ENCODE assay signal across 8 cellular contexts in the genomic region with DNA sequence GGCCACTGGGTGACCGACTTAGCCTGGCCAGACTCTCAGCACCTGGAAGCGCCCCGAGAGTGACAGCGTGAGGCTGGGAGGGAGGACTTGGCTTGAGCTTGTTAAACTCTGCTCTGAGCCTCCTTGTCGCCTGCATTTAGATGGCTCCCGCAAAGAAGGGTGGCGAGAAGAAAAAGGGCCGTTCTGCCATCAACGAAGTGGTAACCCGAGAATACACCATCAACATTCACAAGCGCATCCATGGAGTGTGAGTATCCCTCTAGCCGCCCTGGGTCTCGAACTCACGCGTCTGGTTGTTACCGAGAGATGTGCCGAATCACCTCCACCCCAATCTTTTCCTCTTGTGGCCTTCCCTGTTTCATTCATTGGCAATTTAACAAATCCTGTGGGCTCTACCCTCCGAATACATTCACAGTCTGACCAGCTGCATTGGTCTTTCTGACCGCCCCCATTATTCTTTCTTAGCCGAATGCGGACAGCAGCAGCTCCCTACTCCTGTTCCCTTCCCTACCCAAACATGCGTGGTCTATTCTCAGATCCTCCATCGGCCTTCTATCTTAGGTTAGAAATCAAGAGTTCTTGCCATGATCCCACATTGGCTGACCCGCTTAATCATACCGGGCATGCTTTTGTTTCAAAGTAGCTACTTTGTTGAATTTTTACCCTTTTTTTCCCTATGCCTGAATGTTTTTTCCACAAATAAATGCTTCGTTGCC. TPM values are rescaled to one million over a fixed set of nuclear protein-coding genes. Genes with fewer than 3 reads are reported as not detected.
DNase-seq lines count a peak whose midpoint lies in the region; ATAC-seq, FAIRE-seq and TF ChIP-seq lines count a peak whose summit lies in the region.

No MANE protein-coding gene starts in this region.

- TF ChIP-seq CTCF in epithelial cell of proximal tubule (conservative IDR thresholded peaks at IDR 0.05; ENCODE audit: low read depth, low read length), result no peak

- H3K36me3 ChIP-seq in SJSA1, result peaks cover 55% of the 10 kb centered on the region
- peaks cover 47% of the 10 kb centered on the region for H3K36me3 ChIP-seq in neuron (ENCODE audit: insufficient read depth, low read length)

- peak overlapping the region; percentile 89 for H2AFZ ChIP-seq in neuron (ENCODE audit: low read depth, low read length)

- TF ChIP-seq POLR2A in GM12892 (IDR thresholded peaks at IDR 0.05; ENCODE audit: low read depth, low read length), result no peak; the same call in 1 of the 2 replicates

- peak overlapping the region; percentile 81 for H3K27ac ChIP-seq in SJSA1

- H3K4me1 ChIP-seq in SJSA1 (replicated peaks) (peaks cover 14% of the 10 kb centered on the region), neuron (ENCODE audit: insufficient read depth, low read length) (peaks cover 16% of the 10 kb centered on the region)

- DNase-seq in activated T-cell treated with anti-CD3 and anti-CD28 coated beads for 24 hours (ENCODE audit: low read depth), result peak; percentile 28
- no peak for DNase-seq in activated T-cell treated with anti-CD3 and anti-CD28 coated beads, Interleukin-2, amount 50 U/mL, for 1 hour
- peak in 1 of 2 experiments; percentile 41 for DNase-seq in SJSA1 (ENCODE audit: low read depth in 1 of 2, low spot score in 2 of 2)
- no peak for DNase-seq in epithelial cell of proximal tubule (ENCODE audit: low read depth)
- no peak for DNase-seq in HuH-7 (ENCODE audit: low spot score)
- no peak for DNase-seq in GM12892 (ENCODE audit: insufficient read length)

- no peak for FAIRE-seq in GM12892 (lab: Jason Lieb, UNC)

- ATAC-seq in GM19455 (IDR thresholded peaks at IDR 0.05; ENCODE audit: unreplicated experiment), result no peak

- H3K9me3 ChIP-seq in SJSA1 (replicated peaks), result no peaks in the 10 kb centered on the region
- no peaks in the 10 kb centered on the region for H3K9me3 ChIP-seq in neuron (ENCODE audit: low read length)

- peak overlapping the region; percentile 77 for H3K4me3 ChIP-seq in SJSA1
- peak overlapping the region; percentile 80 for H3K4me3 ChIP-seq in epithelial cell of proximal tubule (ENCODE audit: low read depth, low read length)
- H3K4me3 ChIP-seq in neuron (ENCODE audit: low read length), result peak overlapping the region; percentile 87

- H3K27me3 ChIP-seq in SJSA1 (replicated peaks) (no peaks in the 10 kb centered on the region), neuron (ENCODE audit: insufficient read depth, low read length) (no peaks in the 10 kb centered on the region)

RNA-seq across cellular contexts. Expression of a gene that starts 0.6 kb away (rescaled TPM):
- total RNA-seq in SJSA1 (2014; rRNA removed; shearing (Covaris generic)), result 667 and 913 TPM in 2 replicates
- 1,100 and 1,437 TPM in 2 replicates for total RNA-seq in epithelial cell of proximal tubule
- 9,793 TPM for polyA plus RNA-seq in GM12892 (2012; ENCODE audit: missing spikeins)
